8 cellular contexts compared by ENCODE assay signal in genomic region chr3:71875461-71875947, GRCh38.
DNase-seq lines count a peak whose midpoint lies in the region; ATAC-seq and TF ChIP-seq lines count a peak whose summit lies in the region.

No MANE protein-coding gene starts in this region.

- CTCF ChIA-PET in IMR-90 (lab: Yijun Ruan, JAX) = interaction anchor here (0.5 to 2.5 kb wide), 12 partner anchors 16 to 1244 kb away, joined by 3 to 14 read pairs (median 4); no protein-coding TSS in a partner anchor
- CTCF ChIA-PET in RWPE1 (lab: Yijun Ruan, JAX) = interaction anchor here (0.6 to 1.1 kb wide), 6 partner anchors 13 to 1754 kb away, joined by 3 to 5 read pairs (median 3); no protein-coding TSS in a partner anchor

- no peak overlapping the region for H4K5ac ChIP-seq in IMR-90 (ENCODE audit: low read depth, low read length)

- H3K27me3 ChIP-seq in IMR-90 (ENCODE audit: control insufficient read depth, insufficient read depth, low read length) (peaks cover 6% of the 10 kb centered on the region), foreskin keratinocyte (peaks cover 14% of the 10 kb centered on the region), thoracic aorta (replicated peaks; ENCODE audit: insufficient read depth) (no peaks in the 10 kb centered on the region)

- no peaks in the 10 kb centered on the region for H4K20me1 ChIP-seq in IMR-90 (ENCODE audit: insufficient read depth, low read length)

- BruUV-seq in IMR-90 (replicated peaks; lab: Mats Ljungman, UMichigan) = no TSS peak

- dilution Hi-C loops in IMR-90 (cut with HindIII; ENCODE audit: low sequenced_read_pairs, unreplicated experiment) = no loop called here

- in situ Hi-C loops in IMR-90 (cut with MboI; ENCODE audit: low sequenced_read_pairs) = loop anchor here (25.0 kb wide), 1 partner anchor 1212 kb away; no protein-coding TSS in a partner anchor

- H2AFZ ChIP-seq in IMR-90 (replicated peaks; ENCODE audit: low read length, poor library complexity) = no peak overlapping the region

- no peak overlapping the region for H2BK120ac ChIP-seq in IMR-90 (ENCODE audit: low read depth, low read length)

- intact Hi-C loops in IMR-90 (cut with micrococcal nuclease) = loop anchor here (1.0 to 5.0 kb wide), 5 partner anchors 390 to 1211 kb away; partner anchors contain the start of gene RYBP

- ATAC-seq in GM21737 (IDR thresholded peaks at IDR 0.05; ENCODE audit: unreplicated experiment) = peak; percentile 88
- peak; percentile 99 for ATAC-seq in IMR-90 (ENCODE audit: low read depth)
- peak; percentile 94 for ATAC-seq in foreskin keratinocyte
- ATAC-seq in omental fat pad (ENCODE audit: low FRiP score) = peak; percentile 51
- ATAC-seq in thoracic aorta (ENCODE audit: insufficient number of reproducible peaks, low FRiP score, low read depth) = no peak

- TF ChIP-seq CTCF in IMR-90 (conservative IDR thresholded peaks at IDR 0.05; ENCODE audit: low read depth, low read length) = peak; percentile 81
- peak; percentile 91 for TF ChIP-seq CTCF in RWPE1 (conservative IDR thresholded peaks at IDR 0.05; ENCODE audit: low read depth)
- peak; percentile 86 for TF ChIP-seq CTCF in foreskin keratinocyte (conservative IDR thresholded peaks at IDR 0.05)
- no peak for TF ChIP-seq CTCF in omental fat pad (IDR thresholded peaks at IDR 0.05)
- TF ChIP-seq CTCF in thoracic aorta (IDR thresholded peaks at IDR 0.05) = peak; percentile 82

- H3K4me3 ChIP-seq in IMR-90 (ENCODE audit: insufficient read depth, low read depth, low read length) = no peak overlapping the region
- no peak overlapping the region for H3K4me3 ChIP-seq in thoracic aorta

- no peaks in the 10 kb centered on the region for H3K9me1 ChIP-seq in IMR-90 (ENCODE audit: insufficient read depth, low read length)

- TF ChIP-seq POLR2A in IMR-90 (IDR thresholded peaks at IDR 0.05; ENCODE audit: low read depth, low read length) = 0 out of 2 replicates have a peak, but pooled peaks have one; percentile 27

- no peak overlapping the region for H3K14ac ChIP-seq in IMR-90 (replicated peaks; ENCODE audit: low read depth, low read length)

- H2BK5ac ChIP-seq in IMR-90 (ENCODE audit: low read depth, low read length, poor library complexity, severe bottlenecking) = no peak overlapping the region

- POLR2A ChIA-PET in IMR-90 (lab: Charles Lee; ENCODE audit: unreplicated experiment) (no interaction called here), RWPE1 (lab: Yijun Ruan, JAX; ENCODE audit: low non-redundant PET) (no interaction called here)

- no peak overlapping the region for H3K4me2 ChIP-seq in IMR-90 (ENCODE audit: low read depth, low read length)

- no peak overlapping the region for H4K8ac ChIP-seq in IMR-90 (ENCODE audit: low read depth in 2 of 2, low read length in 2 of 2)

- H3K4me1 ChIP-seq in IMR-90 (ENCODE audit: control insufficient read depth, insufficient read depth, low read length) (no peaks in the 10 kb centered on the region), foreskin keratinocyte (no peaks in the 10 kb centered on the region), thoracic aorta (ENCODE audit: control insufficient read depth in 1 of 2, low read depth in 2 of 2) (no peaks in the 10 kb centered on the region)

- no peak overlapping the region for H2AK9ac ChIP-seq in IMR-90 (replicated peaks; ENCODE audit: low read depth, low read length, poor library complexity)

- H3K27ac ChIP-seq in IMR-90 (ENCODE audit: insufficient read depth, low read length) = no peak overlapping the region
- no peak overlapping the region for H3K27ac ChIP-seq in RWPE1
- H3K27ac ChIP-seq in foreskin keratinocyte = no peak overlapping the region
- H3K27ac ChIP-seq in thoracic aorta = no peak overlapping the region

- H3K9ac ChIP-seq in IMR-90 (ENCODE audit: low read depth, low read length) = no peak overlapping the region

- 30% methylated on average over 2 of the region's 4 CpGs; no CpG with 5 or more reads in 1 of the 2 experiments for WGBS in IMR-90 (ENCODE audit: extremely low coverage in 2 of 2, insufficient read length in 1 of 2), 2 experiments

- no peak overlapping the region for H3K23ac ChIP-seq in IMR-90 (ENCODE audit: low read depth, low read length)

- H3K36me3 ChIP-seq in IMR-90 (ENCODE audit: control insufficient read depth, insufficient read depth, low read length) (no peaks in the 10 kb centered on the region), thoracic aorta (no peaks in the 10 kb centered on the region)

- no peak overlapping the region for H4K91ac ChIP-seq in IMR-90 (ENCODE audit: insufficient read depth, low read depth, low read length)

- no peak overlapping the region for H3K18ac ChIP-seq in IMR-90 (ENCODE audit: low read depth, low read length)

- no peaks in the 10 kb centered on the region for H3K9me3 ChIP-seq in IMR-90 (ENCODE audit: control insufficient read depth, insufficient read depth, low read length)
- H3K9me3 ChIP-seq in thoracic aorta = no peaks in the 10 kb centered on the region

- H3K56ac ChIP-seq in IMR-90 (ENCODE audit: extremely low read depth, insufficient read depth, low read length) = no peak overlapping the region

- H2BK20ac ChIP-seq in IMR-90 (ENCODE audit: low read depth, low read length) = no peak overlapping the region

- peak; percentile 60 for DNase-seq in ELR (ENCODE audit: low read depth)
- DNase-seq in IMR-90 = peak; percentile 53
- peak; percentile 70 for DNase-seq in RWPE1 (ENCODE audit: low spot score)
- peak; percentile 15 for DNase-seq in activated gamma-delta T cell (lab: John Stamatoyannopoulos, UW)
- peak; percentile 7 to 34 for DNase-seq in foreskin keratinocyte
- peak; percentile 70 for DNase-seq in omental fat pad (ENCODE audit: low spot score)
- DNase-seq in thoracic aorta (ENCODE audit: low spot score) = peak; percentile 26

- no peak overlapping the region for H2BK15ac ChIP-seq in IMR-90 (ENCODE audit: low read depth, low read length)

- H3K4ac ChIP-seq in IMR-90 (ENCODE audit: low read depth, low read length) = no peak overlapping the region

- H3K79me1 ChIP-seq in IMR-90 (ENCODE audit: low read depth in 1 of 2, low read length in 2 of 2) = no peaks in the 10 kb centered on the region

- no peak overlapping the region for H2AK5ac ChIP-seq in IMR-90 (ENCODE audit: low read depth, low read length)

- peak; percentile 84 for TF ChIP-seq RAD21 in IMR-90 (IDR thresholded peaks at IDR 0.05; ENCODE audit: low read length)

TF ChIP-seq in IMR-90, 13 proteins besides CTCF, POLR2A, EP300 and RAD21:
- TF ChIP-seq MAZ (IDR thresholded peaks at IDR 0.05; ENCODE audit: borderline replicate concordance, low read depth, low read length) = peak; percentile 88
- no peak for TF ChIP-seq FOS (IDR thresholded peaks at IDR 0.05; ENCODE audit: low read depth, low read length)
- no peak for TF ChIP-seq NFE2L2 (IDR thresholded peaks at IDR 0.05; ENCODE audit: low read depth, low read length)
- peak; percentile 88 for TF ChIP-seq SMC3 (IDR thresholded peaks at IDR 0.05; ENCODE audit: low read depth, low read length)

Comparison
In these comparisons a context has a peak if more than half of its experiments do, and no peak if none do; other contexts are left out.
1. DNase-seq: peak in every context shown above with its lines; median percentile 70 in RWPE1; 70 in omental fat pad; 60 in ELR; 53 in IMR-90; 26 in thoracic aorta; 20 in foreskin keratinocyte; 15 in activated gamma-delta T cell.
2. CTCF ChIP-seq: peak in IMR-90 (single experiment), RWPE1 (single experiment), foreskin keratinocyte (single experiment) and thoracic aorta (single experiment); none in omental fat pad (0 of 3).